In the genomic region with DNA sequence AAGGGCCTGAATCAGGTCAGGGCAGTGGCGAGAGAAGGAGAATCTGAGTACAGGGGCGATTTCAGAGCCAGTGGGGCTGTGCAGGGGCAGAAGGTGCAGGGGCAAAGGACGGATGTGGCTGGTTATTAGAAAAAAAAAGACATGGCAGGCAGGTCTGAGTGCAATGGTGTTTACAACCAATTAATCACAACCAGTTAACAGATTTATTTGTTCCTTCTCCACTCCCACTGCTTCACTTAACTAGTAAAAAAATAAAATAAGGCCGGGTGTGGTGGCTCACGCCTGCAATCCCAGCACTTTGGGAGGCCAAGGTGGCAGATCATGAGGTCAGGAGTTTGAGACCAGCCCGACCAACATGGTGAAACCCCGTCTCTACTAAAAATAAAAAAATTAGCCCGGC, we compare ENCODE assay signal across 8 cellular contexts. TPM values are rescaled to one million over a fixed set of nuclear protein-coding genes. Genes with fewer than 3 reads are reported as not detected.
A peak's percentile ranks its signal among the peaks of the same experiment; 100 is the strongest.
DNase-seq lines count a peak whose midpoint lies in the region; ATAC-seq and TF ChIP-seq lines count a peak whose summit lies in the region.
"Not testable (repeated sequence)": the region's sequence is repeated elsewhere in the genome, so short reads cannot be mapped to it uniquely, and the experiment has no call there.
"Had no signal": no experiment of that assay in that cellular context is flagged by ENCODE, and none has a peak within 500 bp of the region (broad histone marks: within the 10 kb centered on the region; RNA-seq: fewer than 3 reads in every experiment).

No MANE protein-coding gene starts in this region.

- CTCF ChIA-PET in Calu3 (lab: Charles Lee) = interaction anchor here (1.0 to 3.6 kb wide), 2 partner anchors 9 to 90 kb away, joined by 4 to 21 read pairs; no protein-coding TSS in a partner anchor
- CTCF ChIA-PET in activated CD4-positive, alpha-beta memory T cell treated with anti-CD3 and anti-CD28 coated beads, Interleukin-2, amount 10 ng/mL, durations not matched to agents 7 days and 5 days (lab: Charles Lee) = interaction anchor here (1.1 kb wide), 1 partner anchor 87 kb away, joined by 3 read pairs; no protein-coding TSS in a partner anchor

- peak overlapping the region; percentile 87 for H3K27ac ChIP-seq in colonic mucosa
- H3K27ac ChIP-seq in hepatocyte = peak overlapping the region; percentile 88
- H3K27ac ChIP-seq in mucosa of rectum (ENCODE audit: low read depth in 2 of 2, low read length in 2 of 2) = peak overlapping the region; percentile 68 to 77

- intact Hi-C loops in Calu3 (cut with micrococcal nuclease; ENCODE audit: unreplicated experiment) = loop anchor here (5.0 kb wide), 1 partner anchor 197 kb away; no protein-coding TSS in a partner anchor
- intact Hi-C loops in colonic mucosa (cut with DNase I) = not testable (repeated sequence)

- H3K27ac Mint-ChIP-seq in Calu3 (ENCODE audit: unreplicated experiment) = peak overlapping the region; percentile 79
- peak overlapping the region; percentile 49 for H3K27ac Mint-ChIP-seq in T-helper 1 cell treated with Interleukin-12 subunit alpha and Interleukin-12 subunit beta and Interleukin-4 antibody, amounts not matched to agents 30 μg/mL and 1 μg/mL, for 36 hours
- H3K27ac Mint-ChIP-seq in activated CD4-positive, alpha-beta memory T cell treated with anti-CD3 and anti-CD28 coated beads, Interleukin-2, amount 10 ng/mL, durations not matched to agents 7 days and 5 days = peak overlapping the region; percentile 70
- H3K27ac Mint-ChIP-seq in stimulated activated effector memory CD8-positive, alpha-beta T cell treated with anti-CD3 and anti-CD28 coated beads, Interleukin-12 subunit alpha, Interleukin-12 subunit beta, amount 100 ng/mL, for 72 hours = not testable (repeated sequence)

- ATAC-seq in stimulated activated effector memory CD8-positive, alpha-beta T cell treated with anti-CD3 and anti-CD28 coated beads, Interleukin-12 subunit alpha, Interleukin-12 subunit beta, amount 100 ng/mL, for 72 hours = not testable (repeated sequence)

- not testable (repeated sequence) for H3K36me3 ChIP-seq in colonic mucosa; hepatocyte (replicated peaks; ENCODE audit: insufficient read depth, low read depth); mucosa of rectum (ENCODE audit: control insufficient read depth in 2 of 2, insufficient read depth in 2 of 2, low read length in 2 of 2)

- H2AFZ ChIP-seq in hepatocyte = not testable (repeated sequence)

- not testable (repeated sequence) for H3K79me2 ChIP-seq in hepatocyte

- peaks cover 70% of the 10 kb centered on the region for H3K36me3 Mint-ChIP-seq in Calu3 (ENCODE audit: insufficient read depth, unreplicated experiment)
- peaks cover 16% of the 10 kb centered on the region for H3K36me3 Mint-ChIP-seq in T-helper 1 cell treated with Interleukin-12 subunit alpha and Interleukin-12 subunit beta and Interleukin-4 antibody, amounts not matched to agents 30 μg/mL and 1 μg/mL, for 36 hours (ENCODE audit: low read depth)
- peaks cover 37% of the 10 kb centered on the region for H3K36me3 Mint-ChIP-seq in activated CD4-positive, alpha-beta memory T cell treated with anti-CD3 and anti-CD28 coated beads, Interleukin-2, amount 10 ng/mL, durations not matched to agents 7 days and 5 days (ENCODE audit: low read depth)
- H3K36me3 Mint-ChIP-seq in stimulated activated effector memory CD8-positive, alpha-beta T cell treated with anti-CD3 and anti-CD28 coated beads, Interleukin-12 subunit alpha, Interleukin-12 subunit beta, amount 100 ng/mL, for 72 hours = not testable (repeated sequence)

- not testable (repeated sequence) for TF ChIP-seq CTCF in Calu3 (IDR thresholded peaks at IDR 0.05; ENCODE audit: unreplicated experiment); colonic mucosa (IDR thresholded peaks at IDR 0.05); hepatocyte (IDR thresholded peaks at IDR 0.05; ENCODE audit: poor library complexity)

- H3K27me3 ChIP-seq in colonic mucosa = not testable (repeated sequence)
- H3K27me3 ChIP-seq in hepatocyte (peaks cover 33% of the 10 kb centered on the region), mucosa of rectum (ENCODE audit: control insufficient read depth in 2 of 2, insufficient read depth in 2 of 2, low read length in 2 of 2) (peaks cover 10 to 17% of the 10 kb centered on the region in 2 donors)

- WGBS in hepatocyte (ENCODE audit: low lambda C conversion rate, missing lambda C conversion rate) = 95% methylated on average over 8 of the region's 8 CpGs

- H3K4me1 ChIP-seq in colonic mucosa = not testable (repeated sequence)
- peaks cover 32% of the 10 kb centered on the region for H3K4me1 ChIP-seq in hepatocyte (ENCODE audit: insufficient read depth)
- H3K4me1 ChIP-seq in mucosa of rectum (ENCODE audit: control insufficient read depth in 2 of 2, insufficient read depth in 2 of 2, low read length in 2 of 2) = peaks cover 38 to 62% of the 10 kb centered on the region in 2 donors

- H3K27me3 Mint-ChIP-seq in Calu3 (ENCODE audit: unreplicated experiment); T-helper 1 cell treated with Interleukin-12 subunit alpha and Interleukin-12 subunit beta and Interleukin-4 antibody, amounts not matched to agents 30 μg/mL and 1 μg/mL, for 36 hours (ENCODE audit: low read depth): not testable (repeated sequence)
- peaks cover 19% of the 10 kb centered on the region for H3K27me3 Mint-ChIP-seq in activated CD4-positive, alpha-beta memory T cell treated with anti-CD3 and anti-CD28 coated beads, Interleukin-2, amount 10 ng/mL, durations not matched to agents 7 days and 5 days

- POLR2A ChIA-PET in activated CD4-positive, alpha-beta memory T cell treated with anti-CD3 and anti-CD28 coated beads, Interleukin-2, amount 10 ng/mL, durations not matched to agents 7 days and 5 days (lab: Charles Lee) = interaction anchor here (1.4 to 2.4 kb wide), 3 partner anchors 9 to 90 kb away, joined by 4 to 18 read pairs (median 12); no protein-coding TSS in a partner anchor

- not testable (repeated sequence) for H3K9me3 ChIP-seq in colonic mucosa; hepatocyte (ENCODE audit: low read depth); mucosa of rectum (ENCODE audit: control insufficient read depth in 2 of 2, low read length in 2 of 2)

- H3K4me1 Mint-ChIP-seq in Calu3 (ENCODE audit: low read depth, unreplicated experiment) = peaks cover 78% of the 10 kb centered on the region
- peaks cover 53% of the 10 kb centered on the region for H3K4me1 Mint-ChIP-seq in T-helper 1 cell treated with Interleukin-12 subunit alpha and Interleukin-12 subunit beta and Interleukin-4 antibody, amounts not matched to agents 30 μg/mL and 1 μg/mL, for 36 hours (ENCODE audit: low read depth)
- H3K4me1 Mint-ChIP-seq in activated CD4-positive, alpha-beta memory T cell treated with anti-CD3 and anti-CD28 coated beads, Interleukin-2, amount 10 ng/mL, durations not matched to agents 7 days and 5 days = peaks cover 70% of the 10 kb centered on the region
- H3K4me1 Mint-ChIP-seq in stimulated activated effector memory CD8-positive, alpha-beta T cell treated with anti-CD3 and anti-CD28 coated beads, Interleukin-12 subunit alpha, Interleukin-12 subunit beta, amount 100 ng/mL, for 72 hours = peaks cover 44% of the 10 kb centered on the region

- not testable (repeated sequence) for H4K20me1 ChIP-seq in hepatocyte (ENCODE audit: insufficient read depth, poor library complexity, severe bottlenecking)

- peak overlapping the region in 1 of 2 donors; percentile 86 for H3K9ac ChIP-seq in colonic mucosa (ENCODE audit: low read depth in 2 of 2, low read length in 2 of 2)
- peak overlapping the region in 1 of 2 donors; percentile 44 for H3K9ac ChIP-seq in mucosa of rectum (ENCODE audit: low read depth in 1 of 2, low read length in 2 of 2)

- not testable (repeated sequence) for H3K4me2 ChIP-seq in hepatocyte

- not testable (repeated sequence) for BruUV-seq in Calu3 (replicated peaks; lab: Mats Ljungman, UMichigan)

- peak overlapping the region; percentile 90 for H3K4me3 Mint-ChIP-seq in Calu3 (ENCODE audit: low read depth, unreplicated experiment)
- H3K4me3 Mint-ChIP-seq in T-helper 1 cell treated with Interleukin-12 subunit alpha and Interleukin-12 subunit beta and Interleukin-4 antibody, amounts not matched to agents 30 μg/mL and 1 μg/mL, for 36 hours = peak overlapping the region; percentile 70
- not testable (repeated sequence) for H3K4me3 Mint-ChIP-seq in activated CD4-positive, alpha-beta memory T cell treated with anti-CD3 and anti-CD28 coated beads, Interleukin-2, amount 10 ng/mL, durations not matched to agents 7 days and 5 days
- peak overlapping the region; percentile 21 for H3K4me3 Mint-ChIP-seq in stimulated activated effector memory CD8-positive, alpha-beta T cell treated with anti-CD3 and anti-CD28 coated beads, Interleukin-12 subunit alpha, Interleukin-12 subunit beta, amount 100 ng/mL, for 72 hours

- not testable (repeated sequence) for H3K9me3 Mint-ChIP-seq in Calu3 (ENCODE audit: low read depth, unreplicated experiment); T-helper 1 cell treated with Interleukin-12 subunit alpha and Interleukin-12 subunit beta and Interleukin-4 antibody, amounts not matched to agents 30 μg/mL and 1 μg/mL, for 36 hours; activated CD4-positive, alpha-beta memory T cell treated with anti-CD3 and anti-CD28 coated beads, Interleukin-2, amount 10 ng/mL, durations not matched to agents 7 days and 5 days; stimulated activated effector memory CD8-positive, alpha-beta T cell treated with anti-CD3 and anti-CD28 coated beads, Interleukin-12 subunit alpha, Interleukin-12 subunit beta, amount 100 ng/mL, for 72 hours

- not testable (repeated sequence) for H3K9me2 ChIP-seq in hepatocyte (replicated peaks; ENCODE audit: insufficient read depth)

- not testable (repeated sequence) for H3K4me3 ChIP-seq in colonic mucosa; hepatocyte; mucosa of rectum (ENCODE audit: low read length in 2 of 2)

- DNase-seq in Calu3; activated CD4-positive, alpha-beta memory T cell treated with anti-CD3 and anti-CD28 coated beads, Interleukin-2, amount 10 ng/mL, durations not matched to agents 7 days and 5 days; colonic mucosa; hepatocyte (ENCODE audit: low spot score): not testable (repeated sequence)
- peak in 1 of 2 donors; percentile 33 for DNase-seq in stimulated activated effector memory CD8-positive, alpha-beta T cell treated with anti-CD3 and anti-CD28 coated beads, Interleukin-12 subunit alpha, Interleukin-12 subunit beta, amount 100 ng/mL, for 72 hours (ENCODE audit: low spot score in 2 of 2)

RNA-seq across cellular contexts. Expression of gene TNFRSF11A, which starts 5.6 kb away (rescaled TPM):
- total RNA-seq in Calu3 (2022) = 94.6 and 126 TPM in 2 replicates
- total RNA-seq in activated CD4-positive, alpha-beta memory T cell treated with anti-CD3 and anti-CD28 coated beads, Interleukin-2, amount 10 ng/mL, durations not matched to agents 7 days and 5 days = 10 to 100 TPM; 26.0 to 30.0 TPM
- 10 to 100 TPM; 80.6 to 86.6 TPM for total RNA-seq in colonic mucosa
- total RNA-seq in hepatocyte = 5.6 and 11.0 TPM in 2 replicates
- polyA plus RNA-seq in hepatocyte = 2.1 and 4.1 TPM in 2 replicates
- polyA plus RNA-seq: AG04450 had no signal
